Comparison of ENCODE assay signal across 19 cellular contexts in the genomic region with DNA sequence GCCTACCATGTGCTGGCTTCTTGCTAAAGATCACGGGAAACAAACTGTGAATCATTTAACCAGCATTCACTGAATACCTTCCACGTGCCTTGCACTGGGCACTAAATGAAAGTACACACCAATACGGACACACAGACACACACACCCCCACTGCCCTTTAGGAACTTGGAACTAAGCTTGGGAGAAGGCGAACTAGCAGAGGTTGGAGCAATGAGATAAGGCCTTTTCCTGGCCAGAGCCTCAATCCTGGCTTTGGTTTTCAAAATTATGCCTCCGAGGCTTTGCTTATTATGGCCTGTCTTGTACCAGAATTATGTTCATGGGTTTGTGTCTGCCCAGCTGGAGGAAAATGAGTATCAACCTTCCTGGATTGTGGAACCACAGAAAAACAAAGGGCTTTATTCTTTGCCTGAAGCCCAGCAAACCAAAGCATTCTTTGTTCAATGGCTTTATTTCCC. TPM values are rescaled to one million over a fixed set of nuclear protein-coding genes. Genes with fewer than 3 reads are reported as not detected.
A peak's percentile ranks its signal among the peaks of the same experiment; 100 is the strongest.
DNase-seq lines count a peak whose midpoint lies in the region; ATAC-seq and TF ChIP-seq lines count a peak whose summit lies in the region.
"Had no signal": no experiment of that assay in that cellular context is flagged by ENCODE, and none has a peak within 500 bp of the region (broad histone marks: within the 10 kb centered on the region; RNA-seq: fewer than 3 reads in every experiment).

No MANE protein-coding gene starts in this region.

- peaks cover 9% of the 10 kb centered on the region for H3K4me1 ChIP-seq in neural progenitor cell
- H3K4me1 ChIP-seq: foreskin keratinocyte, upper lobe of right lung had no signal

- H3K36me3 ChIP-seq in neural progenitor cell = no peaks in the 10 kb centered on the region

- no peak for DNase-seq in Right ventricle myocardium superior
- no peak for DNase-seq in cardiac septum (ENCODE audit: low spot score)
- no peak for DNase-seq in left cardiac atrium
- DNase-seq in neural progenitor cell (ENCODE audit: low spot score) = no peak
- DNase-seq in effector CD4-positive, alpha-beta T cell = no peak
- DNase-seq in activated effector memory CD4-positive, alpha-beta T cell treated with Interleukin-2 at 50 U/mL for 16 hours = no peak
- no peak for DNase-seq in activated CD4-positive, alpha-beta T cell treated with anti-CD3 and anti-CD28 coated beads, Interleukin-2, amount 10 ng/mL, durations not matched to agents 24 days and 14 days
- DNase-seq: activated CD4-positive, alpha-beta T cell treated with anti-CD3 and anti-CD28 coated beads, Interleukin-2, amount 50 U/mL, for 4 hours; activated T-cell treated with anti-CD3 and anti-CD28 coated beads, Interleukin-2, amount 50 U/mL, for 1 hour; DMS53; foreskin keratinocyte; MM.1S; NCI-H2081; NCI-H524 treated with DMSO at 0.1 percent for 48 hours; OCI-M1; upper lobe of right lung had no signal

- no peak for TF ChIP-seq CTCF in neural progenitor cell (IDR thresholded peaks at IDR 0.05)

- no peak overlapping the region for H3K27ac ChIP-seq in neural progenitor cell
- H3K27ac ChIP-seq: foreskin keratinocyte, upper lobe of right lung had no signal

- no peaks in the 10 kb centered on the region for H3K79me2 ChIP-seq in neural progenitor cell (ENCODE audit: low read depth)

- no peak overlapping the region for H3K4me3 Mint-ChIP-seq in neural progenitor cell
- no peak overlapping the region for H3K4me3 Mint-ChIP-seq in activated CD4-positive, alpha-beta T cell treated with anti-CD3 and anti-CD28 coated beads, Interleukin-2, amount 10 ng/mL, durations not matched to agents 24 days and 14 days
- H3K4me3 Mint-ChIP-seq: activated naive CD4-positive, alpha-beta T cell treated with anti-CD3 and anti-CD28 coated beads, Interleukin-2, amount 50 U/mL, for 24 hours; neural crest cell had no signal

- no peaks in the 10 kb centered on the region for H3K27me3 Mint-ChIP-seq in neural progenitor cell (ENCODE audit: insufficient read depth, low read depth)
- H3K27me3 Mint-ChIP-seq in activated CD4-positive, alpha-beta T cell treated with anti-CD3 and anti-CD28 coated beads, Interleukin-2, amount 10 ng/mL, durations not matched to agents 24 days and 14 days = no peaks in the 10 kb centered on the region
- H3K27me3 Mint-ChIP-seq: activated naive CD4-positive, alpha-beta T cell treated with anti-CD3 and anti-CD28 coated beads, Interleukin-2, amount 50 U/mL, for 24 hours had no signal

- H3K4me1 Mint-ChIP-seq in neural progenitor cell = peaks cover 3% of the 10 kb centered on the region
- no peaks in the 10 kb centered on the region for H3K4me1 Mint-ChIP-seq in activated CD4-positive, alpha-beta T cell treated with anti-CD3 and anti-CD28 coated beads, Interleukin-2, amount 10 ng/mL, durations not matched to agents 24 days and 14 days

- H3K4me3 ChIP-seq in neural progenitor cell = no peak overlapping the region
- H3K4me3 ChIP-seq: upper lobe of right lung had no signal

- no peaks in the 10 kb centered on the region for H3F3A ChIP-seq in neural progenitor cell (ENCODE audit: low read depth)

- H4K20me1 ChIP-seq in neural progenitor cell (ENCODE audit: low read depth) = no peaks in the 10 kb centered on the region

- intact Hi-C loops in Right ventricle myocardium superior (cut with DNase I) (no loop called here), cardiac septum (cut with DNase I) (no loop called here), left cardiac atrium (cut with DNase I) (no loop called here)
- intact Hi-C loops in activated CD4-positive, alpha-beta T cell treated with anti-CD3 and anti-CD28 coated beads, Interleukin-2, amount 10 ng/mL, durations not matched to agents 24 days and 14 days (cut with micrococcal nuclease) = no loop called here

- no peaks in the 10 kb centered on the region for H3K9me3 ChIP-seq in neural progenitor cell (ENCODE audit: low read depth)
- H3K9me3 ChIP-seq: upper lobe of right lung had no signal

- no peaks in the 10 kb centered on the region for H3K27me3 ChIP-seq in neural progenitor cell
- H3K27me3 ChIP-seq: foreskin keratinocyte, upper lobe of right lung had no signal

- no peak overlapping the region for H2AFZ ChIP-seq in neural progenitor cell (replicated peaks)

- H3K9me3 Mint-ChIP-seq in neural progenitor cell = no peaks in the 10 kb centered on the region
- H3K9me3 Mint-ChIP-seq in activated CD4-positive, alpha-beta T cell treated with anti-CD3 and anti-CD28 coated beads, Interleukin-2, amount 10 ng/mL, durations not matched to agents 24 days and 14 days = peaks cover 3% of the 10 kb centered on the region
- H3K9me3 Mint-ChIP-seq: activated naive CD4-positive, alpha-beta T cell treated with anti-CD3 and anti-CD28 coated beads, Interleukin-2, amount 50 U/mL, for 24 hours; neural crest cell had no signal

- peaks cover 7% of the 10 kb centered on the region for H3K36me3 Mint-ChIP-seq in neural progenitor cell
- H3K36me3 Mint-ChIP-seq in activated CD4-positive, alpha-beta T cell treated with anti-CD3 and anti-CD28 coated beads, Interleukin-2, amount 10 ng/mL, durations not matched to agents 24 days and 14 days (ENCODE audit: low read depth) = peaks cover 18% of the 10 kb centered on the region

- H3K9ac ChIP-seq in neural progenitor cell = no peak overlapping the region

- no peak overlapping the region for H3K27ac Mint-ChIP-seq in neural progenitor cell
- no peak overlapping the region for H3K27ac Mint-ChIP-seq in activated CD4-positive, alpha-beta T cell treated with anti-CD3 and anti-CD28 coated beads, Interleukin-2, amount 10 ng/mL, durations not matched to agents 24 days and 14 days
- H3K27ac Mint-ChIP-seq: activated naive CD4-positive, alpha-beta T cell treated with anti-CD3 and anti-CD28 coated beads, Interleukin-2, amount 50 U/mL, for 24 hours had no signal

- peak overlapping the region; percentile 16 for H3K4me2 ChIP-seq in neural progenitor cell

- ATAC-seq in Right ventricle myocardium superior (ENCODE audit: poor library complexity) (peak; percentile 51), left cardiac atrium (peak; percentile 50 to 61)
- ATAC-seq in activated CD4-positive, CD25-positive, alpha-beta regulatory T cell treated with anti-CD3 and anti-CD28 coated beads, Interleukin-2, amount 50 U/mL, for 24 hours = no peak
- ATAC-seq: foreskin keratinocyte, upper lobe of right lung had no signal

RNA-seq across cellular contexts. Expression of gene CPPED1, which starts 32.3 kb away (rescaled TPM):
- total RNA-seq in Right ventricle myocardium superior (12.1 TPM), cardiac septum (13.3 TPM), left cardiac atrium (10 to 100 TPM; 12.0 to 12.4 TPM), neural progenitor cell (ENCODE audit: low replicate concordance) (6.0 and 9.7 TPM in 2 replicates)
- 4.4 and 5.1 TPM in 2 replicates for total RNA-seq in activated CD4-positive, alpha-beta T cell treated with anti-CD3 and anti-CD28 coated beads, Interleukin-2, amount 10 ng/mL, durations not matched to agents 24 days and 14 days

Comparison
In these comparisons a context has a peak if more than half of its experiments do, and no peak if none do; other contexts are left out.
1. ATAC-seq: peak in Right ventricle myocardium superior (single experiment) and left cardiac atrium (2 of 2); none in activated CD4-positive, CD25-positive, alpha-beta regulatory T cell treated with anti-CD3 and anti-CD28 coated beads, Interleukin-2, amount 50 U/mL, for 24 hours (0 of 2).